ENCODE assay signal across 8 cellular contexts in the genomic region with DNA sequence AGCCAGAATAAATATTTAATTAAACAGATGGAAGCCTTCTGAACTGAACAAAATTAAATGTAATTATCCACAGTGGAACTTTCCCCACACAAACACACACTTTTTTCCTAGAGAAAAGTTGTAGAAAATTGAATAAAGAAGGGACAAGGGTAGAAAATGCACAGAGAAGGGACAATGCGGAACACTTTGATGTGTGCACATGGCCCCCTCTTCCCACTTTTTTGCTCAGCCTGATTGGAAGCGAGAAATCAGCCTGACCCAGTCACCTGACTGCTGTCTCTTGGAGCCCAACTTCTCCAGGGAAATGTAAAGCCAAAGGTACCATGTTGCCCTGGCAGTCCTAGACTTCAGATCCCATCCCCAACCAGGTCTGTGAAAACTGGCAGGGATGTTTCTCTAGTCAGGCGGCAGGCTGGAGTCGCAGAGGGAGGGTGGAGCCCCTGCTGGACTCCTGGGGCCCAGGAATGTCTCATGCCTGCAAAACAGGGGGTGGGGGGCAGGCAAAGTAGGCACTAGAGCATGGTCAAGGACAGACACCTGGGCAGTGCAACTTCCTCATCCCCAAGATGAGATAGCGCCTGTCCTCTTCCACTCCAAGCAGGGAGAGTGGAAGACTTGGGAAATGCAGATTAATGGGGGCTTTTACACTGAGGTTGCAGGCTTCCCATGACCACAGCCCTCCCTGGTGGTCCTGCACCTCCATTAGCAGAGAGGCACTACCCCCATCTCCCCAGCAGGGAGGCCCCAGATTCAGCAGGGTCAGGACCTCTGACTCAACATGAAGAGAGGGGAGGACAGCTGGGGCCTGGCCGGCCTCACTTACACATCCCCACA. TPM values are rescaled to one million over a fixed set of nuclear protein-coding genes. Genes with fewer than 3 reads are reported as not detected.
DNase-seq lines count a peak whose midpoint lies in the region; TF ChIP-seq lines count a peak whose summit lies in the region.

No MANE protein-coding gene starts in this region.

- no peak for TF ChIP-seq EP300 in esophagus muscularis mucosa (IDR thresholded peaks at IDR 0.05)
- no peak for TF ChIP-seq EP300 in ovary (IDR thresholded peaks at IDR 0.05)

- H3K4me3 ChIP-seq in esophagus muscularis mucosa: peak overlapping the region; percentile 73 to 98 (median 90)
- peak overlapping the region; percentile 4 for H3K4me3 ChIP-seq in ovary

- no peaks in the 10 kb centered on the region for H3K27me3 ChIP-seq in esophagus muscularis mucosa
- H3K27me3 ChIP-seq in ovary: no peaks in the 10 kb centered on the region

- H3K4me1 ChIP-seq in esophagus muscularis mucosa (peaks cover 51 to 70% (median 62%) of the 10 kb centered on the region in 4 donors), ovary (ENCODE audit: insufficient read depth) (peaks cover 27% of the 10 kb centered on the region)

- H3K36me3 ChIP-seq in esophagus muscularis mucosa (peaks cover 20 to 24% (median 22%) of the 10 kb centered on the region in 4 donors), ovary (no peaks in the 10 kb centered on the region)

- 56% methylated on average over 5 of the region's 6 CpGs for WGBS in esophagus muscularis mucosa
- 63 to 65% (median 64%) methylated on average over 6 of the region's 6 CpGs for WGBS in ovary, 3 donors

- intact Hi-C loops in esophagus muscularis mucosa (cut with DNase I) (loop anchor here (5.0 kb wide), 1 partner anchor 94 kb away; a partner anchor contains a TSS), ovary (cut with DNase I) (loop anchor here in 2 of 4 donors (5.0 to 10.0 kb wide), 3 partner anchors 47 to 409 kb away; a partner anchor contains a TSS)

- no peaks in the 10 kb centered on the region for H3K9me3 ChIP-seq in esophagus muscularis mucosa
- H3K9me3 ChIP-seq in ovary: no peaks in the 10 kb centered on the region

- DNase-seq in ELF-1 (ENCODE audit: low read depth, low spot score) (peak; percentile 39), RKO (ENCODE audit: low spot score) (peak; percentile 61), esophagus muscularis mucosa (ENCODE audit: extremely low spot score) (no peak), ovary (peak in 1 of 5 donors; percentile 26), hepatic stellate cell (ENCODE audit: low spot score) (no peak), cerebellum (ENCODE audit: low spot score) (no peak)
- no peak for DNase-seq in activated effector memory CD4-positive, alpha-beta T cell treated with anti-CD3 and anti-CD28 coated beads, Interleukin-2, amount 50 U/mL, for 16 hours
- DNase-seq in effector CD4-positive, alpha-beta T cell: no peak

- TF ChIP-seq POLR2A in esophagus muscularis mucosa (IDR thresholded peaks at IDR 0.05; ENCODE audit: low read depth) (no peak), ovary (IDR thresholded peaks at IDR 0.05) (no peak)

- TF ChIP-seq CTCF in esophagus muscularis mucosa (IDR thresholded peaks at IDR 0.05) (no peak), ovary (IDR thresholded peaks at IDR 0.05) (no peak)

- H3K27ac ChIP-seq in esophagus muscularis mucosa (replicated peaks in 1 of 4) (peak overlapping the region; percentile 93 to 98 (median 98)), ovary (peak overlapping the region; percentile 50 to 74)

RNA-seq across cellular contexts. Expression of a gene that starts 2.8 kb away (rescaled TPM):
- total RNA-seq in esophagus muscularis mucosa (100 to 1,000 TPM in 3 of 4 donors, 10 to 100 TPM in 1; 91.8 to 130 (median 117) TPM), ovary (100 to 1,000 TPM in 5 of 7 donors, 10 to 100 TPM in 2; 91.9 to 198 (median 156) TPM), cerebellum (38.6 TPM)
- polyA plus RNA-seq in ovary: 100 to 1,000 TPM; 124 to 339 TPM

RNA-seq across cellular contexts. Expression of a gene that starts 10.3 kb away (rescaled TPM):
- total RNA-seq in esophagus muscularis mucosa (under 1 TPM; 0.13 to 0.42 (median 0.34) TPM), ovary (1 to 10 TPM in 3 of 7 donors, under 1 TPM in 4; 0.24 to 6.9 (median 0.79) TPM), cerebellum (0.18 TPM)
- polyA plus RNA-seq in ovary: 1 to 10 TPM in 1 of 2 donors, under 1 TPM in 1; 0.44 to 1.2 TPM

RNA-seq across cellular contexts. Expression of a gene that starts 34.9 kb away (rescaled TPM):
- total RNA-seq in esophagus muscularis mucosa (10 to 100 TPM; 21.6 to 31.7 (median 27.0) TPM), ovary (10 to 100 TPM; 17.1 to 35.6 (median 26.9) TPM), cerebellum (18.8 TPM)
- polyA plus RNA-seq in ovary: 10 to 100 TPM; 22.1 to 33.0 TPM

RNA-seq across cellular contexts. Expression of a gene that starts 36.4 kb away (rescaled TPM):
- total RNA-seq in esophagus muscularis mucosa: 10 to 100 TPM; 17.4 to 40.7 (median 23.1) TPM
- total RNA-seq in ovary: 10 to 100 TPM; 19.1 to 27.2 (median 22.9) TPM
- polyA plus RNA-seq in ovary: 10 to 100 TPM; 17.2 to 30.7 TPM
- 16.2 TPM for total RNA-seq in cerebellum

RNA-seq across cellular contexts. Expression of a gene that starts 45.6 kb away (rescaled TPM):
- total RNA-seq in esophagus muscularis mucosa: 10 to 100 TPM; 24.9 to 30.2 (median 27.7) TPM
- 10 to 100 TPM; 21.9 to 49.4 (median 40.9) TPM for total RNA-seq in ovary
- 10 to 100 TPM; 24.0 to 46.2 TPM for polyA plus RNA-seq in ovary
- total RNA-seq in cerebellum: 57.9 TPM

Comparison
In these comparisons a context has a peak if more than half of its experiments do, and no peak if none do; other contexts are left out.
1. DNase-seq: peak in ELF-1 (single experiment) and RKO (single experiment); none in esophagus muscularis mucosa (single experiment), hepatic stellate cell (single experiment), activated effector memory CD4-positive, alpha-beta T cell treated with anti-CD3 and anti-CD28 coated beads, Interleukin-2, amount 50 U/mL, for 16 hours (single experiment), cerebellum (single experiment) and effector CD4-positive, alpha-beta T cell (single experiment).